In the genomic region with DNA sequence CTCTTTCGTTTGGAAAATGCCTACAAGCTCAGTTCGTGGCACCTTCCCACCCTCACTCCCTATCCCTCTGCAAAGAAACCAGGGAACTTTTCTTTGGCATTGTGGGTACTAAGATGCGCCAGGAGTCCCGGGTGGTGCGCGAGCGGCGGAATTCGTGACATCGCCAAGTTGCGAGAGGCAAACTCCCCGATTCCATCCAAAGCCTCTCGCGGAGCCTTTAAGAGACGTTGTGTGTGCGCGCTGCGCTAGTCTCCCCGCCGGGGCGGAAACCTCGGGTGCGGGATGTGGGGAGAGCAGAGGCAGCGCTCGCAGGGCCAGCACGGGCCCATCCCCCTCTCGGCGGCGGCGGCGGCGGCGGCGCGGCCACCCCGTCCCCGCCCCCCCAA, we compare ENCODE assay signal across 8 cellular contexts. TPM values are rescaled to one million over a fixed set of nuclear protein-coding genes. Genes with fewer than 3 reads are reported as not detected.
DNase-seq lines count a peak whose midpoint lies in the region; ATAC-seq and TF ChIP-seq lines count a peak whose summit lies in the region.

No MANE protein-coding gene starts in this region.

- peak overlapping the region; percentile 75 to 80 for H3K4me3 Mint-ChIP-seq in effector memory CD8-positive, alpha-beta T cell

- peaks cover 9 to 18% of the 10 kb centered on the region in 2 donors for H3K4me1 Mint-ChIP-seq in effector memory CD8-positive, alpha-beta T cell (ENCODE audit: low read depth in 2 of 2)

- peaks cover 84 to 97% of the 10 kb centered on the region in 2 donors for H3K27me3 Mint-ChIP-seq in effector memory CD8-positive, alpha-beta T cell

- peak; percentile 31 for ATAC-seq in HG02678 (IDR thresholded peaks at IDR 0.05; ENCODE audit: unreplicated experiment)
- ATAC-seq in effector memory CD8-positive, alpha-beta T cell (replicated peaks): peak; percentile 22
- ATAC-seq in GM19351 (IDR thresholded peaks at IDR 0.05; ENCODE audit: unreplicated experiment): no peak

- H3K36me3 ChIP-seq in mucosa of stomach (ENCODE audit: control insufficient read depth, insufficient read depth, low read length) (no peaks in the 10 kb centered on the region), vagina (peaks cover 0 to 9% of the 10 kb centered on the region in 2 donors)

- peaks cover 3% of the 10 kb centered on the region for H3K36me3 Mint-ChIP-seq in effector memory CD8-positive, alpha-beta T cell (ENCODE audit: insufficient read depth)

- TF ChIP-seq CTCF in RWPE1 (conservative IDR thresholded peaks at IDR 0.05; ENCODE audit: low read depth) (no peak), vagina (IDR thresholded peaks at IDR 0.05) (no peak)

- no peaks in the 10 kb centered on the region for H3K9me3 Mint-ChIP-seq in effector memory CD8-positive, alpha-beta T cell

- intact Hi-C loops in vagina (cut with DNase I): loop anchor here (5.0 to 10.0 kb wide), 4 partner anchors 562 to 1068 kb away; no protein-coding TSS in a partner anchor

- peaks cover 10% of the 10 kb centered on the region for H3K4me1 ChIP-seq in mucosa of stomach (ENCODE audit: control insufficient read depth, insufficient read depth, low read length)
- H3K4me1 ChIP-seq in vagina: peaks cover 12% of the 10 kb centered on the region

- no peak overlapping the region for H3K27ac Mint-ChIP-seq in effector memory CD8-positive, alpha-beta T cell

- no peak for TF ChIP-seq POLR2A in vagina (IDR thresholded peaks at IDR 0.05)

- peaks cover 14% of the 10 kb centered on the region for H3K27me3 ChIP-seq in mucosa of stomach (ENCODE audit: control insufficient read depth, insufficient read depth, low read length)
- no peaks in the 10 kb centered on the region for H3K27me3 ChIP-seq in vagina

- CTCF ChIA-PET in RWPE1 (lab: Yijun Ruan, JAX): interaction anchor here (0.6 kb wide), 1 partner anchor 245 kb away, joined by 3 read pairs; no protein-coding TSS in a partner anchor

- H3K4me3 ChIP-seq in mucosa of stomach (ENCODE audit: low read length) (no peak overlapping the region), vagina (peak overlapping the region; percentile 64 to 71)

- DNase-seq in NCI-H524 (lab: John Stamatoyannopoulos, UW) (peak; percentile 58 to 78), NCI-H524 treated with DMSO at 0.1 percent for 48 hours (lab: John Stamatoyannopoulos, UW) (no peak), RWPE1 (ENCODE audit: low spot score) (peak; percentile 64), vagina (ENCODE audit: extremely low spot score in 2 of 2) (peak in 1 of 2 donors; percentile 94)
- DNase-seq in effector memory CD8-positive, alpha-beta T cell: no peak

- POLR2A ChIA-PET in RWPE1 (lab: Yijun Ruan, JAX; ENCODE audit: low non-redundant PET): no interaction called here

- H3K27ac ChIP-seq in RWPE1: peak overlapping the region; percentile 98
- H3K27ac ChIP-seq in vagina: peak overlapping the region; percentile 94

- H3K9me3 ChIP-seq in mucosa of stomach (ENCODE audit: control insufficient read depth, low read length) (no peaks in the 10 kb centered on the region), vagina (no peaks in the 10 kb centered on the region)

- H3K9ac ChIP-seq in mucosa of stomach (ENCODE audit: low read length): peak overlapping the region; percentile 76

RNA-seq across cellular contexts. Expression of gene NR2F2, which starts 0.4 kb away (rescaled TPM):
- total RNA-seq in vagina: 39.8 TPM

Comparison
In these comparisons a context has a peak if more than half of its experiments do, and no peak if none do; other contexts are left out.
1. DNase-seq: peak in NCI-H524 (2 of 2) and RWPE1 (single experiment); none in NCI-H524 treated with DMSO at 0.1 percent for 48 hours (single experiment) and effector memory CD8-positive, alpha-beta T cell (0 of 3).